ENCODE assay signal across 7 cellular contexts in the genomic region with DNA sequence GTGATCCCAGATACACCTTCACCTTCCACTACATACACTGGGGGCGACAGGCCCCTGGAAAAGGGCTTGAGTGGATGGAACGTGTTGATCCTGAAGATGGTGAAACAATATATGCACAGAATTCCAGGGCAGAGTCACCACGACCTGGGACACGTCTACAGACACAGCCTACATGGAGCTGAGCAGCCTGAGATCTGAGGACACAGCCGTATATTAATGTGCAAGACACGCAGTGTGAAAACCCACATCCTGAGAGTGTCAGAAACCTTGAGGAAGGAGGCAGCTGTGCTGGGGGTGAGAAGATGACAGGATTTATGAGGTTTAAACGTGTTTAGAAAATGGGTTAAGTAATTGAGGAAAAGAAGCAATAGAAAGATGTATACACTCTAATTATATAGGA.
DNase-seq lines count a peak whose midpoint lies in the region; ATAC-seq and TF ChIP-seq lines count a peak whose summit lies in the region.
"Not testable (repeated sequence)": the region's sequence is repeated elsewhere in the genome, so short reads cannot be mapped to it uniquely, and the experiment has no call there.

No MANE protein-coding gene starts in this region.

- H3K36me3 ChIP-seq in DND-41 (ENCODE audit: insufficient read depth, low read length): not testable (repeated sequence)

- peak; percentile 89 for ATAC-seq in DND-41 (ENCODE audit: insufficient read depth, low read depth)
- ATAC-seq in T-helper 17 cell: peak; percentile 40
- peak; percentile 68 for ATAC-seq in activated CD8-positive, alpha-beta memory T cell treated with anti-CD3 and anti-CD28 coated beads, Interleukin-2, amount 10 ng/mL, durations not matched to agents 7 days and 5 days
- ATAC-seq in central memory CD8-positive, alpha-beta T cell (replicated peaks; ENCODE audit: extremely low read depth, poor library complexity, severe bottlenecking): peak; percentile 85
- ATAC-seq in natural killer cell treated with Interleukin-12 subunit alpha and Interleukin-12 subunit beta and Interleukin-15 and Interleukin-18, amount 100 ng/mL, for 72 hours: peak; percentile 90
- peak; percentile 6 for ATAC-seq in stimulated activated memory B cell treated with anti-CD40 and anti-IgM and Interleukin-4, amounts not matched to agents 10 μg/mL and 1 μg/mL and 100 μg/mL, for 72 hours

- H3K27me3 ChIP-seq in DND-41 (ENCODE audit: insufficient read depth, low read length, poor library complexity): not testable (repeated sequence)

- TF ChIP-seq CTCF in DND-41 (IDR thresholded peaks at IDR 0.05; ENCODE audit: borderline replicate concordance, extremely low read depth, low read length, poor library complexity, severe bottlenecking): not testable (repeated sequence)

- H3K4me1 Mint-ChIP-seq in T-helper 17 cell; activated CD8-positive, alpha-beta memory T cell treated with anti-CD3 and anti-CD28 coated beads, Interleukin-2, amount 10 ng/mL, durations not matched to agents 7 days and 5 days; central memory CD8-positive, alpha-beta T cell; immature natural killer cell; natural killer cell treated with Interleukin-12 subunit alpha and Interleukin-12 subunit beta and Interleukin-15 and Interleukin-18, amount 100 ng/mL, for 72 hours (ENCODE audit: low read depth in 2 of 2); stimulated activated memory B cell treated with anti-CD40 and anti-IgM and Interleukin-4, amounts not matched to agents 10 μg/mL and 1 μg/mL and 100 μg/mL, for 72 hours: not testable (repeated sequence)

- H3K79me2 ChIP-seq in DND-41 (ENCODE audit: insufficient read depth, low read length): not testable (repeated sequence)

- CTCF ChIA-PET in activated CD8-positive, alpha-beta memory T cell treated with anti-CD3 and anti-CD28 coated beads, Interleukin-2, amount 10 ng/mL, durations not matched to agents 7 days and 5 days (lab: Charles Lee): not testable (repeated sequence)

- H2AFZ ChIP-seq in DND-41 (ENCODE audit: low read depth, low read length): not testable (repeated sequence)

- DNase-seq in DND-41 (peak; percentile 39), immature natural killer cell (peak; percentile 53 to 71 (median 57))
- DNase-seq in T-helper 17 cell; central memory CD8-positive, alpha-beta T cell (ENCODE audit: low spot score in 2 of 2); natural killer cell treated with Interleukin-12 subunit alpha and Interleukin-12 subunit beta and Interleukin-15 and Interleukin-18, amount 100 ng/mL, for 72 hours (ENCODE audit: low spot score): not testable (repeated sequence)
- DNase-seq in activated CD8-positive, alpha-beta memory T cell treated with anti-CD3 and anti-CD28 coated beads, Interleukin-2, amount 10 ng/mL, durations not matched to agents 7 days and 5 days: peak; percentile 43

- not testable (repeated sequence) for H3K9me3 ChIP-seq in DND-41 (ENCODE audit: insufficient read depth, low read length, severe bottlenecking); T-helper 17 cell (ENCODE audit: control insufficient read depth, low read length, poor library complexity, severe bottlenecking)

- H3K36me3 Mint-ChIP-seq in T-helper 17 cell (ENCODE audit: low read depth); activated CD8-positive, alpha-beta memory T cell treated with anti-CD3 and anti-CD28 coated beads, Interleukin-2, amount 10 ng/mL, durations not matched to agents 7 days and 5 days; central memory CD8-positive, alpha-beta T cell (ENCODE audit: insufficient read depth); immature natural killer cell; natural killer cell treated with Interleukin-12 subunit alpha and Interleukin-12 subunit beta and Interleukin-15 and Interleukin-18, amount 100 ng/mL, for 72 hours; stimulated activated memory B cell treated with anti-CD40 and anti-IgM and Interleukin-4, amounts not matched to agents 10 μg/mL and 1 μg/mL and 100 μg/mL, for 72 hours: not testable (repeated sequence)

- not testable (repeated sequence) for H3K9ac ChIP-seq in DND-41 (ENCODE audit: low read depth, low read length)

- not testable (repeated sequence) for H3K27me3 Mint-ChIP-seq in T-helper 17 cell; activated CD8-positive, alpha-beta memory T cell treated with anti-CD3 and anti-CD28 coated beads, Interleukin-2, amount 10 ng/mL, durations not matched to agents 7 days and 5 days; central memory CD8-positive, alpha-beta T cell; immature natural killer cell (ENCODE audit: low read depth in 3 of 3); natural killer cell treated with Interleukin-12 subunit alpha and Interleukin-12 subunit beta and Interleukin-15 and Interleukin-18, amount 100 ng/mL, for 72 hours; stimulated activated memory B cell treated with anti-CD40 and anti-IgM and Interleukin-4, amounts not matched to agents 10 μg/mL and 1 μg/mL and 100 μg/mL, for 72 hours

- not testable (repeated sequence) for H3K9me3 Mint-ChIP-seq in activated CD8-positive, alpha-beta memory T cell treated with anti-CD3 and anti-CD28 coated beads, Interleukin-2, amount 10 ng/mL, durations not matched to agents 7 days and 5 days (ENCODE audit: low read depth); central memory CD8-positive, alpha-beta T cell; immature natural killer cell; natural killer cell treated with Interleukin-12 subunit alpha and Interleukin-12 subunit beta and Interleukin-15 and Interleukin-18, amount 100 ng/mL, for 72 hours; stimulated activated memory B cell treated with anti-CD40 and anti-IgM and Interleukin-4, amounts not matched to agents 10 μg/mL and 1 μg/mL and 100 μg/mL, for 72 hours

- H3K4me1 ChIP-seq in DND-41 (ENCODE audit: insufficient read depth, low read length): not testable (repeated sequence)

- H4K20me1 ChIP-seq in DND-41 (ENCODE audit: insufficient read depth, low read length): not testable (repeated sequence)

- H3K4me2 ChIP-seq in DND-41 (ENCODE audit: insufficient read depth, low read length): not testable (repeated sequence)

- H3K27ac ChIP-seq in DND-41 (ENCODE audit: low read length): not testable (repeated sequence)

- H3K4me3 ChIP-seq in DND-41 (ENCODE audit: low read depth in 1 of 2, low read length in 2 of 2): not testable (repeated sequence)

- not testable (repeated sequence) for H3K4me3 Mint-ChIP-seq in T-helper 17 cell; activated CD8-positive, alpha-beta memory T cell treated with anti-CD3 and anti-CD28 coated beads, Interleukin-2, amount 10 ng/mL, durations not matched to agents 7 days and 5 days; central memory CD8-positive, alpha-beta T cell; immature natural killer cell; natural killer cell treated with Interleukin-12 subunit alpha and Interleukin-12 subunit beta and Interleukin-15 and Interleukin-18, amount 100 ng/mL, for 72 hours; stimulated activated memory B cell treated with anti-CD40 and anti-IgM and Interleukin-4, amounts not matched to agents 10 μg/mL and 1 μg/mL and 100 μg/mL, for 72 hours

- H3K27ac Mint-ChIP-seq in T-helper 17 cell; activated CD8-positive, alpha-beta memory T cell treated with anti-CD3 and anti-CD28 coated beads, Interleukin-2, amount 10 ng/mL, durations not matched to agents 7 days and 5 days; central memory CD8-positive, alpha-beta T cell (ENCODE audit: low read depth); immature natural killer cell; natural killer cell treated with Interleukin-12 subunit alpha and Interleukin-12 subunit beta and Interleukin-15 and Interleukin-18, amount 100 ng/mL, for 72 hours; stimulated activated memory B cell treated with anti-CD40 and anti-IgM and Interleukin-4, amounts not matched to agents 10 μg/mL and 1 μg/mL and 100 μg/mL, for 72 hours: not testable (repeated sequence)

Comparison
In these comparisons a context has a peak if more than half of its experiments do, and no peak if none do; other contexts are left out.
1. ATAC-seq: peak in every context shown above with its lines; median percentile 90 in natural killer cell treated with Interleukin-12 subunit alpha and Interleukin-12 subunit beta and Interleukin-15 and Interleukin-18, amount 100 ng/mL, for 72 hours; 89 in DND-41; 85 in central memory CD8-positive, alpha-beta T cell; 68 in activated CD8-positive, alpha-beta memory T cell treated with anti-CD3 and anti-CD28 coated beads, Interleukin-2, amount 10 ng/mL, durations not matched to agents 7 days and 5 days; 40 in T-helper 17 cell; 6 in stimulated activated memory B cell treated with anti-CD40 and anti-IgM and Interleukin-4, amounts not matched to agents 10 μg/mL and 1 μg/mL and 100 μg/mL, for 72 hours.